Comparison of ENCODE assay signal across 7 cellular contexts in genomic region chr12:121791671-121792496, GRCh38.
DNase-seq lines count a peak whose midpoint lies in the region; TF ChIP-seq lines count a peak whose summit lies in the region.

No MANE protein-coding gene starts in this region.

- H3K4me3 ChIP-seq in SU-DHL-6 (ENCODE audit: insufficient read depth, low read length, poor library complexity, severe bottlenecking), result peak overlapping the region; percentile 85

- H3F3A ChIP-seq in SU-DHL-6 (ENCODE audit: insufficient read depth), result peaks cover 31% of the 10 kb centered on the region

- H3K79me2 ChIP-seq in SU-DHL-6 (ENCODE audit: insufficient read depth, low read length), result peaks cover 46% of the 10 kb centered on the region

- H3K9me3 ChIP-seq in SU-DHL-6 (ENCODE audit: insufficient read depth, low read length), result no peaks in the 10 kb centered on the region

- peak overlapping the region; percentile 74 for H3K27ac ChIP-seq in SU-DHL-6 (ENCODE audit: low read depth, low read length)

- H3K27me3 ChIP-seq in SU-DHL-6 (ENCODE audit: low read length), result no peaks in the 10 kb centered on the region

- no peaks in the 10 kb centered on the region for H3K36me3 ChIP-seq in SU-DHL-6 (ENCODE audit: low read length)

- H2AFZ ChIP-seq in SU-DHL-6 (ENCODE audit: low read depth, low read length, severe bottlenecking), result no peak overlapping the region

- H4K20me1 ChIP-seq in SU-DHL-6 (ENCODE audit: low read depth, low read length), result no peaks in the 10 kb centered on the region

- no peaks in the 10 kb centered on the region for H3K9me2 ChIP-seq in SU-DHL-6 (replicated peaks; ENCODE audit: insufficient read depth, low read length)

- no peak for DNase-seq in GM20000 (ENCODE audit: low spot score)
- peak; percentile 63 for DNase-seq in glomerular visceral epithelial cell (ENCODE audit: extremely low spot score)
- peak; percentile 58 for DNase-seq in stimulated activated CD8-positive, alpha-beta memory T cell treated with anti-CD3 and anti-CD28 coated beads, Interleukin-4, amount 100 ng/mL, for 48 hours
- DNase-seq in NCI-H2196 (lab: John Stamatoyannopoulos, UW; ENCODE audit: unreplicated experiment), result no peak
- DNase-seq in T-helper 9 cell, result no peak
- no peak for DNase-seq in NCI-H2171 (lab: John Stamatoyannopoulos, UW)

- peak overlapping the region; percentile 81 for H3K4me2 ChIP-seq in SU-DHL-6 (ENCODE audit: low read depth, low read length, poor library complexity, severe bottlenecking)

- TF ChIP-seq CTCF in GM20000 (IDR thresholded peaks at IDR 0.05; ENCODE audit: extremely low read depth, missing control alignments) (peak; percentile 4), SU-DHL-6 (IDR thresholded peaks at IDR 0.05; ENCODE audit: insufficient read depth, low read length, poor library complexity, severe bottlenecking) (no peak)

- peak overlapping the region; percentile 92 for H3K9ac ChIP-seq in SU-DHL-6 (ENCODE audit: low read length)

Comparison
In these comparisons a context has a peak if more than half of its experiments do, and no peak if none do; other contexts are left out.
1. DNase-seq: peak in glomerular visceral epithelial cell (single experiment) and stimulated activated CD8-positive, alpha-beta memory T cell treated with anti-CD3 and anti-CD28 coated beads, Interleukin-4, amount 100 ng/mL, for 48 hours (single experiment); none in GM20000 (single experiment), NCI-H2196 (single experiment), T-helper 9 cell (single experiment) and NCI-H2171 (single experiment).